ENCODE assay signal across 1 cellular context in genomic region chr1:22910986-22911651, GRCh38.
TF ChIP-seq lines count a peak whose summit lies in the region.

No MANE protein-coding gene starts in this region.

TF ChIP-seq in HEK293, 187 proteins besides CTCF, POLR2A, EP300 and RAD21 (continued from another document):
- no peak for TF ChIP-seq ZNF362 (tag by site-specific recombination; IDR thresholded peaks at IDR 0.05)
- no peak for TF ChIP-seq SCRT1 (tag by site-specific recombination; IDR thresholded peaks at IDR 0.05; ENCODE audit: borderline replicate concordance)
- no peak; the same call in 1 of the 2 replicates for TF ChIP-seq ZNF654 (tag by site-specific recombination; IDR thresholded peaks at IDR 0.05; ENCODE audit: low read depth)
- TF ChIP-seq ZNF704 (tag by site-specific recombination; IDR thresholded peaks at IDR 0.05) = no peak
- TF ChIP-seq KLF10 (tag by site-specific recombination; IDR thresholded peaks at IDR 0.05) = no peak
- no peak for TF ChIP-seq YY2 (tag by site-specific recombination; IDR thresholded peaks at IDR 0.05)
- TF ChIP-seq ZNF677 (tag by site-specific recombination; IDR thresholded peaks at IDR 0.05) = no peak
- TF ChIP-seq ZNF175 (tag by site-specific recombination; IDR thresholded peaks at IDR 0.05) = no peak
- TF ChIP-seq ZNF843 (tag by site-specific recombination; IDR thresholded peaks at IDR 0.05) = no peak
- TF ChIP-seq ZNF776 (tag by site-specific recombination; IDR thresholded peaks at IDR 0.05; ENCODE audit: borderline replicate concordance) = no peak
- TF ChIP-seq ZNF664 (tag by site-specific recombination; IDR thresholded peaks at IDR 0.05) = peak; percentile 70; the same call in 1 of the 2 replicates
- TF ChIP-seq ZNF580 (tag by site-specific recombination; IDR thresholded peaks at IDR 0.05) = no peak
- no peak for TF ChIP-seq IKZF3 (tag by site-specific recombination; IDR thresholded peaks at IDR 0.05)
- no peak for TF ChIP-seq MYNN (tag by site-specific recombination; IDR thresholded peaks at IDR 0.05; ENCODE audit: borderline replicate concordance)
- TF ChIP-seq ZNF670 (tag by site-specific recombination; IDR thresholded peaks at IDR 0.05; ENCODE audit: low read depth) = no peak
- no peak for TF ChIP-seq WT1 (tag by site-specific recombination; IDR thresholded peaks at IDR 0.05)
- TF ChIP-seq ZNF501 (tag by site-specific recombination; IDR thresholded peaks at IDR 0.05) = 0 out of 2 replicates have a peak, but pooled peaks have one; percentile 52
- no peak for TF ChIP-seq ZNF350 (tag by site-specific recombination; IDR thresholded peaks at IDR 0.05)
- no peak for TF ChIP-seq ZSCAN30 (tag by site-specific recombination; IDR thresholded peaks at IDR 0.05)
- no peak for TF ChIP-seq ZNF148 (tag by site-specific recombination; IDR thresholded peaks at IDR 0.05; ENCODE audit: borderline replicate concordance)
- TF ChIP-seq ZNF792 (tag by site-specific recombination; IDR thresholded peaks at IDR 0.05) = no peak
- TF ChIP-seq ZNF768 (tag by site-specific recombination; IDR thresholded peaks at IDR 0.05) = no peak
- TF ChIP-seq ZNF777 (tag by site-specific recombination; IDR thresholded peaks at IDR 0.05; ENCODE audit: borderline replicate concordance) = no peak
- TF ChIP-seq HOXA7 (CRISPR knock-in tag; IDR thresholded peaks at IDR 0.05; ENCODE audit: borderline replicate concordance) = no peak
- TF ChIP-seq ZNF335 (tag by site-specific recombination; conservative IDR thresholded peaks at IDR 0.05) = no peak
- no peak for TF ChIP-seq ZIC2 (tag by site-specific recombination; IDR thresholded peaks at IDR 0.05)
- TF ChIP-seq ZNF157 (tag by site-specific recombination; IDR thresholded peaks at IDR 0.05) = no peak
- no peak for TF ChIP-seq ZFP41 (tag by site-specific recombination; IDR thresholded peaks at IDR 0.05; ENCODE audit: borderline replicate concordance)
- TF ChIP-seq SP3 (tag by site-specific recombination; IDR thresholded peaks at IDR 0.05) = no peak
- TF ChIP-seq ZNF324 (tag by site-specific recombination; IDR thresholded peaks at IDR 0.05) = no peak
- TF ChIP-seq ZNF629 (tag by site-specific recombination; IDR thresholded peaks at IDR 0.05) = 0 out of 2 replicates have a peak, but pooled peaks have one; percentile 48
